ENCODE assay signal across 9 cellular contexts in the genomic region with DNA sequence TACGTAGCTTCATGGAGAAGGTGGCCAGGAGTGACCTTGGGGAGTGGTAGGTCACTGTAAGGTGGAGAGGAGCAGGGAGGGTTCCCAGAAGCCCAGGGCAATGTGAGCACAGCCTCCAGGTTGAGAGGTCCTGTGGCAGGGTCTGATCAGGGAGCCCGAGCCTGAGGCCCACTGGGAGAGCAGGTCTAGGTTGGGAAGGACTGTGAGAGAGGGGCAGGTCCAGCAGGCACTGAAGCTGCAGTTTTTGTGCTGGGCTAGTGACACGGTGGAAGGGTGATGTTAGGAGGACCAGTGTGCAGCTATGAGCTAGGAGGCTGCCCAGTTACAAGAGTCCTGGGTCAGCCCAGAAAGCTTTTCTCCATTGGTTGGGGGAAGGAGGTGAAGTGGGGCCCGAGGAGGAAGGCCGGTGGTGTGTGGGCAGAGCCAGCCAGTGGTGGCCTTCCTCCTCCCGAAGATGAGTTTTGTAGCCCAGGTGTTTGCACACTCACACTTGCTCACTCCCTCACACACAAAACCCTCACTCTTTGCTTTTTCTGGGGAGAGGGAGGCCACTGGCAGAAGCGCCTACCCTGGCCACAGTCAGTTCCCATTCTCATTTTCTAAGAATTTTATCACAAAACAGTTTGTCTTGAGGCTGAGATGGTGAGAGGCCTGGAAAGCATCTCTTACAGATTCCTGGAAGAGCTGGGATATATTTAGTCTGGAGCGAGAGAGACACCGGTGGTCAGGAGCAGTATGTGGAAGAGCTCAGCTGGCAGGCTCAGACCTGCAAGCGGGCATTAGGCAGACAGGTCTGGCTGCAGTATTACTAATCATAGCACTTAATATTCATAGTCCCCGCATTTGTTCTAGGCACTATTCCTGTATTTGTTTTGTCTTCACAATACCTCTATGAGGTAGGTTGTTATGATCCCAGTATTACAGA. TPM values are rescaled to one million over a fixed set of nuclear protein-coding genes. Genes with fewer than 3 reads are reported as not detected.
DNase-seq lines count a peak whose midpoint lies in the region; TF ChIP-seq lines count a peak whose summit lies in the region.
"Had no signal": no experiment of that assay in that cellular context is flagged by ENCODE, and none has a peak within 500 bp of the region (broad histone marks: within the 10 kb centered on the region; RNA-seq: fewer than 3 reads in every experiment).

No MANE protein-coding gene starts in this region.

- WGBS in tibial nerve, 2 donors = 61 to 65% methylated on average over 11 of the region's 11 CpGs

- TF ChIP-seq POLR2A in tibial nerve (IDR thresholded peaks at IDR 0.05) = no peak

- H3K4me3 Mint-ChIP-seq in activated naive CD4-positive, alpha-beta T cell treated with anti-CD3 and anti-CD28 coated beads, Interleukin-2, amount 10 ng/mL, durations not matched to agents 7 days and 5 days = peak overlapping the region; percentile 75
- H3K4me3 Mint-ChIP-seq in activated naive CD8-positive, alpha-beta T cell = peak overlapping the region; percentile 92
- H3K4me3 Mint-ChIP-seq in immature natural killer cell = peak overlapping the region; percentile 15 to 86 (median 77)

- CTCF ChIA-PET in activated naive CD4-positive, alpha-beta T cell treated with anti-CD3 and anti-CD28 coated beads, Interleukin-2, amount 10 ng/mL, durations not matched to agents 7 days and 5 days (lab: Charles Lee) = interaction anchor here (0.6 to 2.1 kb wide), 2 partner anchors 26 to 392 kb away, joined by 3 to 6 read pairs; no protein-coding TSS in a partner anchor

- TF ChIP-seq EP300 in tibial nerve (IDR thresholded peaks at IDR 0.05) = no peak

- H3K9me3 ChIP-seq in tibial nerve = peaks cover 0 to 7% (median under 1%) of the 10 kb centered on the region in 4 donors

- H3K9me3 Mint-ChIP-seq in activated naive CD4-positive, alpha-beta T cell treated with anti-CD3 and anti-CD28 coated beads, Interleukin-2, amount 10 ng/mL, durations not matched to agents 7 days and 5 days = peaks cover 13% of the 10 kb centered on the region
- peaks cover 8% of the 10 kb centered on the region for H3K9me3 Mint-ChIP-seq in activated naive CD8-positive, alpha-beta T cell (ENCODE audit: low read depth)
- peaks cover 0 to 4% (median 2%) of the 10 kb centered on the region in 6 donors for H3K9me3 Mint-ChIP-seq in immature natural killer cell

- DNase-seq in activated naive CD4-positive, alpha-beta T cell treated with anti-CD3 and anti-CD28 coated beads, Interleukin-2, amount 10 ng/mL, durations not matched to agents 7 days and 5 days = no peak
- DNase-seq in activated naive CD4-positive, alpha-beta T cell treated with anti-CD3 and anti-CD28 coated beads, Interleukin-2, amount 50 U/mL, for 16 hours = no peak
- DNase-seq in immature natural killer cell (no peak), tibial nerve (ENCODE audit: low spot score in 2 of 2) (no peak), globus pallidus (ENCODE audit: low spot score) (no peak), HK-2 (ENCODE audit: unreplicated experiment) (no peak), SK-N-DZ (ENCODE audit: low spot score) (no peak)
- DNase-seq: GF-D8 had no signal

- H3K4me1 Mint-ChIP-seq in activated naive CD4-positive, alpha-beta T cell treated with anti-CD3 and anti-CD28 coated beads, Interleukin-2, amount 10 ng/mL, durations not matched to agents 7 days and 5 days = peaks cover 22% of the 10 kb centered on the region
- H3K4me1 Mint-ChIP-seq in activated naive CD8-positive, alpha-beta T cell (ENCODE audit: low read depth) = peaks cover 17% of the 10 kb centered on the region
- peaks cover 34 to 39% of the 10 kb centered on the region in 2 donors for H3K4me1 Mint-ChIP-seq in immature natural killer cell

- no peak for TF ChIP-seq CTCF in tibial nerve (IDR thresholded peaks at IDR 0.05)

- H3K4me3 ChIP-seq in tibial nerve = no peak overlapping the region

- peaks cover 16% of the 10 kb centered on the region for H3K27me3 Mint-ChIP-seq in activated naive CD4-positive, alpha-beta T cell treated with anti-CD3 and anti-CD28 coated beads, Interleukin-2, amount 10 ng/mL, durations not matched to agents 7 days and 5 days
- H3K27me3 Mint-ChIP-seq in activated naive CD8-positive, alpha-beta T cell = no peaks in the 10 kb centered on the region
- H3K27me3 Mint-ChIP-seq in immature natural killer cell (ENCODE audit: low read depth in 3 of 3) = peaks cover 3 to 15% (median 8%) of the 10 kb centered on the region in 3 donors

- peak overlapping the region in 3 of 4 donors; percentile 47 to 91 (median 86) for H3K27ac ChIP-seq in tibial nerve

- H3K27me3 ChIP-seq in tibial nerve = no peaks in the 10 kb centered on the region

- peaks cover 0 to 20% (median 0%) of the 10 kb centered on the region in 3 donors for H3K36me3 ChIP-seq in tibial nerve

- H3K4me1 ChIP-seq in tibial nerve = peaks cover 0 to 57% (median 23%) of the 10 kb centered on the region in 4 donors

- peaks cover 8% of the 10 kb centered on the region for H3K36me3 Mint-ChIP-seq in activated naive CD4-positive, alpha-beta T cell treated with anti-CD3 and anti-CD28 coated beads, Interleukin-2, amount 10 ng/mL, durations not matched to agents 7 days and 5 days
- H3K36me3 Mint-ChIP-seq in activated naive CD8-positive, alpha-beta T cell = peaks cover 5% of the 10 kb centered on the region
- H3K36me3 Mint-ChIP-seq in immature natural killer cell = peaks cover 4 to 5% (median 5%) of the 10 kb centered on the region in 3 donors

- H3K27ac Mint-ChIP-seq in activated naive CD4-positive, alpha-beta T cell treated with anti-CD3 and anti-CD28 coated beads, Interleukin-2, amount 10 ng/mL, durations not matched to agents 7 days and 5 days = peak overlapping the region; percentile 28
- peak overlapping the region; percentile 79 for H3K27ac Mint-ChIP-seq in activated naive CD8-positive, alpha-beta T cell
- H3K27ac Mint-ChIP-seq in immature natural killer cell = peak overlapping the region; percentile 63 to 94 (median 78)

RNA-seq across cellular contexts. Expression of gene ZNF467, which starts 57.1 kb away (rescaled TPM):
- polyA plus RNA-seq in immature natural killer cell = 1 to 10 TPM in 2 of 3 donors, not detected in 1; 1.5 to 2.3 TPM
- total RNA-seq in tibial nerve = 10 to 100 TPM in 1 of 4 donors, 1 to 10 TPM in 3; 3.3 to 15.9 (median 5.5) TPM
- 1.1 and 1.6 TPM in 2 replicates for polyA plus RNA-seq in SK-N-DZ (2014; cell fraction: cytosol; rRNA removed)
- 2.3 and 3.0 TPM in 2 replicates for polyA plus RNA-seq in SK-N-DZ (2014; cell fraction: nucleus; rRNA removed)

Comparison
In these comparisons a context has a peak if more than half of its experiments do, and no peak if none do; other contexts are left out.
1. H3K27ac Mint-ChIP-seq: peak in every context shown above with its lines; median percentile 79 in activated naive CD8-positive, alpha-beta T cell; 78 in immature natural killer cell; 28 in activated naive CD4-positive, alpha-beta T cell treated with anti-CD3 and anti-CD28 coated beads, Interleukin-2, amount 10 ng/mL, durations not matched to agents 7 days and 5 days.